ENCODE assay signal across 1 cellular context in genomic region chr5:139482050-139482889, GRCh38.
A peak's percentile ranks its signal among the peaks of the same experiment; 100 is the strongest.
TF ChIP-seq lines count a peak whose summit lies in the region.

Gene STING1 (minus strand): TSS chr5:139482758. CDS start chr5:139481704, 1,054 bp downstream.

TF ChIP-seq in K562, 482 proteins besides CTCF, POLR2A, EP300 and RAD21 (continued from another document and continues in another):
- no peak for TF ChIP-seq SIN3B (IDR thresholded peaks at IDR 0.05; ENCODE audit: low read depth)
- no peak for TF ChIP-seq RAD51 (IDR thresholded peaks at IDR 0.05; ENCODE audit: borderline replicate concordance, low read depth)
- TF ChIP-seq SREBF2 (CRISPR knock-in tag; IDR thresholded peaks at IDR 0.05), result no peak
- peak; percentile 72; the same call in 1 of the 2 replicates for TF ChIP-seq ZNF76 (CRISPR knock-in tag; IDR thresholded peaks at IDR 0.05; ENCODE audit: borderline replicate concordance)
- no peak for TF ChIP-seq MAX (CRISPR knock-in tag; IDR thresholded peaks at IDR 0.05)
- TF ChIP-seq STAT5B (CRISPR knock-in tag; IDR thresholded peaks at IDR 0.05), result no peak
- TF ChIP-seq ELF4 (CRISPR knock-in tag; IDR thresholded peaks at IDR 0.05), result peak; percentile 68
- peak; percentile 40 for TF ChIP-seq PTRF (tag; IDR thresholded peaks at IDR 0.05)
- TF ChIP-seq BHLHE40 (IDR thresholded peaks at IDR 0.05; ENCODE audit: low read length), result 0 out of 2 replicates have a peak, but pooled peaks have one; percentile 3
- peak; percentile 81 for TF ChIP-seq HDAC2 (IDR thresholded peaks at IDR 0.05)
- TF ChIP-seq RHOXF2B (CRISPR knock-in tag; conservative IDR thresholded peaks at IDR 0.05), result no peak
- TF ChIP-seq KDM1A (IDR thresholded peaks at IDR 0.05), result peak; percentile 36 to 54; a peak in 3 of 4 replicates
- no peak for TF ChIP-seq CBX5 (IDR thresholded peaks at IDR 0.05; ENCODE audit: borderline replicate concordance, low read depth)
- peak; percentile 85 for TF ChIP-seq CBFB (CRISPR knock-in tag; IDR thresholded peaks at IDR 0.05)
- TF ChIP-seq ZNF133 (CRISPR knock-in tag; IDR thresholded peaks at IDR 0.05), result no peak
- no peak for TF ChIP-seq PHTF2 (CRISPR knock-in tag; IDR thresholded peaks at IDR 0.05)
- TF ChIP-seq CHD4 (IDR thresholded peaks at IDR 0.05; ENCODE audit: insufficient read depth, insufficient replicate concordance, low read depth, low read length, poor library complexity, severe bottlenecking), result no peak
- TF ChIP-seq SNRNP70 (optimal IDR thresholded peaks at IDR 0.05; ENCODE audit: low read depth, low read length), result no peak
- TF ChIP-seq NFIX (CRISPR knock-in tag; IDR thresholded peaks at IDR 0.05; ENCODE audit: low read depth), result peak; percentile 55
- TF ChIP-seq U2AF2 (optimal IDR thresholded peaks at IDR 0.05; ENCODE audit: low read depth, low read length), result no peak
- TF ChIP-seq POU5F1 (IDR thresholded peaks at IDR 0.05; ENCODE audit: borderline replicate concordance, low read depth, low read length, partially characterized antibody), result no peak
- 0 out of 2 replicates have a peak, but pooled peaks have one; percentile 23 for TF ChIP-seq KLF13 (tag; IDR thresholded peaks at IDR 0.05; ENCODE audit: borderline replicate concordance, low read depth)
- peak; percentile 68 for TF ChIP-seq SUPT5H (IDR thresholded peaks at IDR 0.05)
- TF ChIP-seq NRF1 (conservative IDR thresholded peaks at IDR 0.05 in 1 of 2, IDR thresholded peaks at IDR 0.05 in 1 of 2), result peak; percentile 27 to 35; a peak in 3 of 4 replicates
- TF ChIP-seq DIDO1 (tag; IDR thresholded peaks at IDR 0.05; ENCODE audit: low read depth), result peak; percentile 52; the same call in 1 of the 2 replicates
- TF ChIP-seq ZNF324 (CRISPR knock-in tag; IDR thresholded peaks at IDR 0.05), result no peak
- no peak for TF ChIP-seq TCF7L2 (IDR thresholded peaks at IDR 0.05; ENCODE audit: low read depth, low read length)
- no peak for TF ChIP-seq TRIM28 (IDR thresholded peaks at IDR 0.05)
- TF ChIP-seq BRD4 (IDR thresholded peaks at IDR 0.05), result no peak
- TF ChIP-seq HNRNPH1 (optimal IDR thresholded peaks at IDR 0.05; ENCODE audit: low read depth, low read length), result no peak
- TF ChIP-seq KDM5B (IDR thresholded peaks at IDR 0.05; ENCODE audit: insufficient replicate concordance, low read depth, low read length), result peak; percentile 82
- TF ChIP-seq HLTF (IDR thresholded peaks at IDR 0.05), result no peak
- no peak for TF ChIP-seq CBX1 (IDR thresholded peaks at IDR 0.05; ENCODE audit: low read depth)
- peak; percentile 70; the same call in 1 of the 2 replicates for TF ChIP-seq SMAD4 (CRISPR knock-in tag; conservative IDR thresholded peaks at IDR 0.05)
- no peak for TF ChIP-seq CHCHD3 (CRISPR knock-in tag; IDR thresholded peaks at IDR 0.05)
- no peak for TF ChIP-seq NUFIP1 (IDR thresholded peaks at IDR 0.05; ENCODE audit: partially characterized antibody)
- no peak for TF ChIP-seq HOXB6 (CRISPR knock-in tag; IDR thresholded peaks at IDR 0.05; ENCODE audit: borderline replicate concordance)
- no peak for TF ChIP-seq SRSF7 (optimal IDR thresholded peaks at IDR 0.05; ENCODE audit: low read depth, low read length)
- TF ChIP-seq CC2D1A (IDR thresholded peaks at IDR 0.05), result no peak
- TF ChIP-seq HNRNPLL (IDR thresholded peaks at IDR 0.05; ENCODE audit: low read depth, low read length, poor library complexity, severe bottlenecking), result no peak
- TF ChIP-seq HMG20B (CRISPR knock-in tag; IDR thresholded peaks at IDR 0.05), result no peak
- TF ChIP-seq FOXK1 (CRISPR knock-in tag; IDR thresholded peaks at IDR 0.05; ENCODE audit: borderline replicate concordance), result peak; percentile 80; the same call in 1 of the 2 replicates
- TF ChIP-seq SREBF1 (IDR thresholded peaks at IDR 0.05; ENCODE audit: borderline replicate concordance, low read depth, low read length), result no peak
- no peak for TF ChIP-seq CEBPB (tag; IDR thresholded peaks at IDR 0.05)
- TF ChIP-seq ZEB2 (IDR thresholded peaks at IDR 0.05), result peak; percentile 65; the same call in 1 of the 2 replicates
- 0 out of 2 replicates have a peak, but pooled peaks have one; percentile 6 for TF ChIP-seq HCFC1 (IDR thresholded peaks at IDR 0.05; ENCODE audit: low read depth, low read length)
- no peak; the same call in none of the 2 replicates for TF ChIP-seq NBN (IDR thresholded peaks at IDR 0.05; ENCODE audit: low read depth)
- TF ChIP-seq PHF8 (IDR thresholded peaks at IDR 0.05; ENCODE audit: borderline replicate concordance, low read length), result peak; percentile 74; the same call in 1 of the 2 replicates
- TF ChIP-seq PHF20 (IDR thresholded peaks at IDR 0.05; ENCODE audit: partially characterized antibody), result peak; percentile 52
- TF ChIP-seq FUS (optimal IDR thresholded peaks at IDR 0.05; ENCODE audit: low read depth, low read length), result no peak
- TF ChIP-seq MYNN (IDR thresholded peaks at IDR 0.05), result peak; percentile 9; the same call in 1 of the 2 replicates
- TF ChIP-seq MYNN (CRISPR knock-in tag; IDR thresholded peaks at IDR 0.05), result no peak
- no peak for TF ChIP-seq BCLAF1 (IDR thresholded peaks at IDR 0.05; ENCODE audit: borderline replicate concordance in 1 of 2, control insufficient read depth in 1 of 2, low read depth in 2 of 2, low read length in 1 of 2)
- TF ChIP-seq MCM2 (IDR thresholded peaks at IDR 0.05; ENCODE audit: low read depth), result no peak
- TF ChIP-seq ELK1 (CRISPR knock-in tag; IDR thresholded peaks at IDR 0.05), result no peak
- peak; percentile 81 for TF ChIP-seq TAF1 (IDR thresholded peaks at IDR 0.05; ENCODE audit: control insufficient read depth, extremely low read depth, insufficient read depth, low read length, severe bottlenecking)
- TF ChIP-seq CBX3 (IDR thresholded peaks at IDR 0.05; ENCODE audit: borderline replicate concordance in 1 of 2, low read length in 2 of 2), result no peak; a peak in 1 of 3 replicates
- no peak for TF ChIP-seq CAMTA2 (CRISPR knock-in tag; conservative IDR thresholded peaks at IDR 0.05)
- TF ChIP-seq ZBTB26 (CRISPR knock-in tag; IDR thresholded peaks at IDR 0.05), result peak; percentile 87; the same call in 1 of the 2 replicates
- TF ChIP-seq SMAD3 (CRISPR knock-in tag; conservative IDR thresholded peaks at IDR 0.05), result peak; percentile 67; the same call in 1 of the 2 replicates
- peak; percentile 66; the same call in 1 of the 2 replicates for TF ChIP-seq CUX1 (CRISPR knock-in tag; IDR thresholded peaks at IDR 0.05)
- TF ChIP-seq HDAC8 (tag; IDR thresholded peaks at IDR 0.05), result peak; percentile 53; the same call in 1 of the 2 replicates
- TF ChIP-seq ZNF778 (CRISPR knock-in tag; IDR thresholded peaks at IDR 0.05), result no peak
- TF ChIP-seq NFE2L1 (tag; IDR thresholded peaks at IDR 0.05; ENCODE audit: borderline replicate concordance, low read depth), result no peak
- TF ChIP-seq ZKSCAN3 (CRISPR knock-in tag; IDR thresholded peaks at IDR 0.05), result no peak
- no peak for TF ChIP-seq THAP12 (CRISPR knock-in tag; IDR thresholded peaks at IDR 0.05)
- no peak for TF ChIP-seq ASH1L (IDR thresholded peaks at IDR 0.05; ENCODE audit: borderline replicate concordance, low read depth, partially characterized antibody)
- peak; percentile 86 for TF ChIP-seq SMAD1 (IDR thresholded peaks at IDR 0.05; ENCODE audit: low read depth, low read length, partially characterized antibody)
